In genomic region chr3:143183668-143183970, GRCh38 we compare ENCODE assay signal across 1 cellular context.
TF ChIP-seq lines count a peak whose summit lies in the region.

No MANE protein-coding gene starts in this region.

TF ChIP-seq in K562, 482 proteins besides CTCF, POLR2A, EP300 and RAD21 (continued from another document and continues in another):
- TF ChIP-seq MNT (conservative IDR thresholded peaks at IDR 0.05) (0 out of 4 replicates have a peak, but pooled peaks of 1 of the 2 experiments have one; percentile 17), ZBTB34 (CRISPR knock-in tag; IDR thresholded peaks at IDR 0.05) (no peak), NKRF (IDR thresholded peaks at IDR 0.05; ENCODE audit: borderline replicate concordance) (peak; percentile 77), IRF1 (CRISPR knock-in tag; IDR thresholded peaks at IDR 0.05; ENCODE audit: borderline replicate concordance) (no peak), ATF1 (CRISPR knock-in tag; IDR thresholded peaks at IDR 0.05) (no peak), ATF1 (tag; IDR thresholded peaks at IDR 0.05) (no peak; the same call in 1 of the 2 replicates), ARID3A (IDR thresholded peaks at IDR 0.05; ENCODE audit: borderline replicate concordance, low read depth, low read length) (no peak), SIN3A (IDR thresholded peaks at IDR 0.05; ENCODE audit: borderline replicate concordance in 2 of 2, control insufficient read depth in 1 of 2, low read depth in 2 of 2, low read length in 2 of 2) (no peak), CREB5 (CRISPR knock-in tag; IDR thresholded peaks at IDR 0.05) (no peak), THRB (CRISPR knock-in tag; conservative IDR thresholded peaks at IDR 0.05) (peak; percentile 92; the same call in 1 of the 2 replicates), FOXA3 (CRISPR knock-in tag; conservative IDR thresholded peaks at IDR 0.05 in 1 of 2, IDR thresholded peaks at IDR 0.05 in 1 of 2) (no peak), SUPT5H (IDR thresholded peaks at IDR 0.05) (0 out of 2 replicates have a peak, but pooled peaks have one; percentile 36), ZNF655 (CRISPR knock-in tag; IDR thresholded peaks at IDR 0.05) (no peak), NBN (IDR thresholded peaks at IDR 0.05; ENCODE audit: low read depth) (peak; percentile 91), DPF2 (IDR thresholded peaks at IDR 0.05) (peak; percentile 94), GTF2E2 (tag; IDR thresholded peaks at IDR 0.05) (no peak), ERF (CRISPR knock-in tag; IDR thresholded peaks at IDR 0.05) (no peak), DMBX1 (CRISPR knock-in tag; IDR thresholded peaks at IDR 0.05; ENCODE audit: borderline replicate concordance) (no peak), CSDE1 (IDR thresholded peaks at IDR 0.05) (0 out of 4 replicates have a peak, but pooled peaks of 1 of the 2 experiments have one; percentile 82), TCF3 (CRISPR knock-in tag; IDR thresholded peaks at IDR 0.05) (peak; percentile 73; the same call in 1 of the 2 replicates), ATF4 (CRISPR knock-in tag; IDR thresholded peaks at IDR 0.05) (no peak), MAFF (IDR thresholded peaks at IDR 0.05; ENCODE audit: low read length) (no peak), ZNF408 (CRISPR knock-in tag; IDR thresholded peaks at IDR 0.05; ENCODE audit: low read depth) (no peak), SREBF1 (IDR thresholded peaks at IDR 0.05; ENCODE audit: borderline replicate concordance, low read depth, low read length) (no peak), BCLAF1 (IDR thresholded peaks at IDR 0.05; ENCODE audit: borderline replicate concordance in 1 of 2, control insufficient read depth in 1 of 2, low read depth in 2 of 2, low read length in 1 of 2) (peak in 1 of 2 experiments; percentile 16; a peak in 1 of 4 replicates), PHB2 (IDR thresholded peaks at IDR 0.05; ENCODE audit: low read depth) (peak; percentile 38; the same call in 1 of the 2 replicates), KLF16 (IDR thresholded peaks at IDR 0.05) (peak; percentile 40; the same call in 1 of the 2 replicates), EHMT2 (IDR thresholded peaks at IDR 0.05) (peak; percentile 73), RUNX1 (IDR thresholded peaks at IDR 0.05; ENCODE audit: low read depth) (no peak), PTTG1 (tag; IDR thresholded peaks at IDR 0.05; ENCODE audit: low read depth) (no peak), CBFA2T3 (IDR thresholded peaks at IDR 0.05) (peak; percentile 91), ZNF239 (CRISPR knock-in tag; IDR thresholded peaks at IDR 0.05) (no peak), ZBTB5 (IDR thresholded peaks at IDR 0.05) (peak; percentile 61; the same call in 1 of the 2 replicates), TRIM28 (IDR thresholded peaks at IDR 0.05) (peak; percentile 43; the same call in 1 of the 2 replicates), BCOR (IDR thresholded peaks at IDR 0.05) (peak; percentile 84)
